Comparison of ENCODE assay signal across 8 cellular contexts in the genomic region with DNA sequence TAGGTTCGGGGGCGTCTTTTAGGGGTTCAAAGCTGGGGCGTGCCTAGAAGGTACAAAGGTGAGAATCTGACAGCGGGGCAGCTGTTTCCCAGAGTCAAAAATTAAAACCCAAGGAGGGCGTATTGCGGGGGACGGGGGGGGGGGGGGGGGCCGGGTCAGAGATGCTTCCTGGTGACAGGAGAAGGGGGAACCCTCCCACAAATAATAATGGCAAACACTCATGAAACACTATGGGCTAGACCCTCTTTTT. TPM values are rescaled to one million over a fixed set of nuclear protein-coding genes. Genes with fewer than 3 reads are reported as not detected.
A peak's percentile ranks its signal among the peaks of the same experiment; 100 is the strongest.
DNase-seq lines count a peak whose midpoint lies in the region; ATAC-seq and TF ChIP-seq lines count a peak whose summit lies in the region.

No MANE protein-coding gene starts in this region.

- TF ChIP-seq EP300 in esophagus muscularis mucosa (IDR thresholded peaks at IDR 0.05), result no peak

- 4% methylated on average over 6 of the region's 8 CpGs for WGBS in esophagus muscularis mucosa

- TF ChIP-seq POLR2A in esophagus muscularis mucosa (IDR thresholded peaks at IDR 0.05; ENCODE audit: low read depth), result no peak

- peak overlapping the region; percentile 90 for H3K4me2 ChIP-seq in parathyroid adenoma (ENCODE audit: low read length)

- no peak for DNase-seq in Calu3
- no peak for DNase-seq in RWPE1 (ENCODE audit: low spot score)
- no peak for DNase-seq in esophagus muscularis mucosa (ENCODE audit: extremely low spot score)
- DNase-seq in NCI-H2227 (lab: John Stamatoyannopoulos, UW; ENCODE audit: unreplicated experiment), result no peak
- DNase-seq in dedifferentiated amniotic fluid mesenchymal stem cell (ENCODE audit: extremely low spot score), result no peak
- DNase-seq in NCI-H2081 (lab: John Stamatoyannopoulos, UW), result no peak

- peaks cover 32% of the 10 kb centered on the region for H3K79me2 ChIP-seq in parathyroid adenoma

- H3K9ac ChIP-seq in parathyroid adenoma, result no peak overlapping the region

- H3K4me3 ChIP-seq in esophagus muscularis mucosa, result peak overlapping the region; percentile 81 to 97 (median 90)
- peak overlapping the region; percentile 90 for H3K4me3 ChIP-seq in parathyroid adenoma (ENCODE audit: low read depth, low read length)

- H3K36me3 ChIP-seq in esophagus muscularis mucosa (no peaks in the 10 kb centered on the region), parathyroid adenoma (ENCODE audit: control insufficient read depth, insufficient read depth, low read length) (no peaks in the 10 kb centered on the region)

- peak overlapping the region; percentile 96 for H3K27ac Mint-ChIP-seq in Calu3 (ENCODE audit: unreplicated experiment)

- peaks cover 39% of the 10 kb centered on the region for H3K36me3 Mint-ChIP-seq in Calu3 (ENCODE audit: insufficient read depth, unreplicated experiment)

- intact Hi-C loops in Calu3 (cut with micrococcal nuclease; ENCODE audit: unreplicated experiment) (no loop called here), esophagus muscularis mucosa (cut with DNase I) (loop anchor here (5.0 kb wide), 1 partner anchor 406 kb away; the partner anchor contains the start of gene EID2B)

- no TSS peak for BruUV-seq in Calu3 (replicated peaks; lab: Mats Ljungman, UMichigan)

- H3K27me3 Mint-ChIP-seq in Calu3 (ENCODE audit: unreplicated experiment), result no peaks in the 10 kb centered on the region

- POLR2A ChIA-PET in RWPE1 (lab: Yijun Ruan, JAX; ENCODE audit: low non-redundant PET), result no interaction called here

- peak overlapping the region; percentile 85 for H3K27ac ChIP-seq in RWPE1
- H3K27ac ChIP-seq in esophagus muscularis mucosa (replicated peaks in 1 of 4), result peak overlapping the region; percentile 75 to 86 (median 82)
- peak overlapping the region; percentile 88 for H3K27ac ChIP-seq in parathyroid adenoma

- TF ChIP-seq CTCF in Calu3 (IDR thresholded peaks at IDR 0.05; ENCODE audit: unreplicated experiment) (no peak), RWPE1 (conservative IDR thresholded peaks at IDR 0.05; ENCODE audit: low read depth) (no peak), esophagus muscularis mucosa (IDR thresholded peaks at IDR 0.05) (no peak), parathyroid adenoma (IDR thresholded peaks at IDR 0.05) (no peak)

- peak overlapping the region; percentile 94 for H3K4me3 Mint-ChIP-seq in Calu3 (ENCODE audit: low read depth, unreplicated experiment)

- no peaks in the 10 kb centered on the region for H3K9me3 ChIP-seq in esophagus muscularis mucosa
- H3K9me3 ChIP-seq in parathyroid adenoma (ENCODE audit: control insufficient read depth, low read length), result no peaks in the 10 kb centered on the region

- ATAC-seq in GM21576 (IDR thresholded peaks at IDR 0.05; ENCODE audit: unreplicated experiment), result no peak

- H3K9me3 Mint-ChIP-seq in Calu3 (ENCODE audit: low read depth, unreplicated experiment), result no peaks in the 10 kb centered on the region

- H3K4me1 ChIP-seq in esophagus muscularis mucosa (peaks cover 56 to 77% (median 70%) of the 10 kb centered on the region in 4 donors), parathyroid adenoma (peaks cover 22% of the 10 kb centered on the region)

- H3K27me3 ChIP-seq in esophagus muscularis mucosa, result peaks cover 0 to 5% (median 0%) of the 10 kb centered on the region in 4 donors
- H3K27me3 ChIP-seq in parathyroid adenoma (ENCODE audit: control insufficient read depth, insufficient read depth, low read length), result no peaks in the 10 kb centered on the region

- CTCF ChIA-PET in Calu3 (lab: Charles Lee) (interaction anchor here (0.6 to 0.7 kb wide), 2 partner anchors 14 to 492 kb away, joined by 3 to 7 read pairs; no protein-coding TSS in a partner anchor), RWPE1 (lab: Yijun Ruan, JAX) (no interaction called here)

- H2AFZ ChIP-seq in parathyroid adenoma, result no peak overlapping the region

- H3K4me1 Mint-ChIP-seq in Calu3 (ENCODE audit: low read depth, unreplicated experiment), result peaks cover 70% of the 10 kb centered on the region

RNA-seq across cellular contexts. Expression of gene PAK4, which starts 0.7 kb away (rescaled TPM):
- total RNA-seq in Calu3 (2022), result 75.7 and 89.2 TPM in 2 replicates
- total RNA-seq in esophagus muscularis mucosa, result 10 to 100 TPM in 2 of 4 donors, 1 to 10 TPM in 2; 8.3 to 18.4 (median 11.0) TPM

RNA-seq across cellular contexts. Expression of gene ACP7, which starts 42.1 kb away (rescaled TPM):
- total RNA-seq in Calu3 (2022), result 6.6 and 9.5 TPM in 2 replicates
- total RNA-seq in esophagus muscularis mucosa, result not detected
